Comparison of ENCODE assay signal across 8 cellular contexts in the genomic region with DNA sequence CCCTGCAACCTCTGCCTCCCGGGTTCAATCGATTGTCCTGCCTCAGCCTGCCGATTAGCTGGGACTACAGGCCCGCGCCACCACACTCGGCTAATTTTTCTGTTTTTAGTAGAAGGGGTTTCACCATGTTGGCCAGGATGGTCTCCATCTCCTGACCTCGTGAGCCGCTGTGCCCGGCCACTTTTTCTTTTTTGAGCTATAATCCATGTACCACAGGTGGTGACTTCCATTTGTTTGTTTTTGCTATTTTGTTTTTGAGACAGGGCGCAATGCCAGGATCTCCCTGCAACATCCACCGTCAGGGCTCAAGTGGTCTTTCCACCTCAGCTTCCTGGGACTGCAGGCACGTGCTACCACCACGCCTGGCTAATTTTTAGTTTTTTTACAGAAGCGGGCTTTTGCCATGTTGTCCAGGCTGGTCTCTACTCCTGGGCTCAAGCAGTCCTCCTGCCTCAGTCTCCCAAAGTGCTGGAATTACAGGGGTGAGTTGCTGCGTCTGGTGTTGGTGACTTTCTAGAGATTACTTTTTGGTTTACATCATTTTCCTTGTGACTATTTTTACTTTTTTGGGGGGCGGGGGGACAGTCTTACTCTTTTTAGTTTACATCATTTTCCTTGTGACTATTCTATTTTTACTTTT. TPM values are rescaled to one million over a fixed set of nuclear protein-coding genes. Genes with fewer than 3 reads are reported as not detected.
A peak's percentile ranks its signal among the peaks of the same experiment; 100 is the strongest.
DNase-seq lines count a peak whose midpoint lies in the region; ATAC-seq and TF ChIP-seq lines count a peak whose summit lies in the region.

No MANE protein-coding gene starts in this region.

- H3K9me3 ChIP-seq in MM.1S (replicated peaks; ENCODE audit: insufficient read depth, low read length) (no peaks in the 10 kb centered on the region), colonic mucosa (no peaks in the 10 kb centered on the region)

- H3K27me3 ChIP-seq in MM.1S (replicated peaks; ENCODE audit: insufficient read depth, low read length) (no peaks in the 10 kb centered on the region), colonic mucosa (no peaks in the 10 kb centered on the region)

- H3K27me3 Mint-ChIP-seq in CD14-positive monocyte (ENCODE audit: low read depth in 3 of 3) = no peaks in the 10 kb centered on the region
- no peaks in the 10 kb centered on the region for H3K27me3 Mint-ChIP-seq in natural killer cell treated with Interleukin-12 subunit alpha and Interleukin-12 subunit beta and Interleukin-15 and Interleukin-18, amount 100 ng/mL, for 72 hours

- H3K27ac Mint-ChIP-seq in CD14-positive monocyte = peak overlapping the region; percentile 90 to 100 (median 98)
- peak overlapping the region; percentile 96 to 99 for H3K27ac Mint-ChIP-seq in natural killer cell treated with Interleukin-12 subunit alpha and Interleukin-12 subunit beta and Interleukin-15 and Interleukin-18, amount 100 ng/mL, for 72 hours

- H3K4me1 Mint-ChIP-seq in CD14-positive monocyte = peaks cover 44% of the 10 kb centered on the region
- peaks cover 36 to 40% of the 10 kb centered on the region in 2 donors for H3K4me1 Mint-ChIP-seq in natural killer cell treated with Interleukin-12 subunit alpha and Interleukin-12 subunit beta and Interleukin-15 and Interleukin-18, amount 100 ng/mL, for 72 hours (ENCODE audit: low read depth in 2 of 2)

- H3K9me3 Mint-ChIP-seq in CD14-positive monocyte = no peaks in the 10 kb centered on the region
- H3K9me3 Mint-ChIP-seq in natural killer cell treated with Interleukin-12 subunit alpha and Interleukin-12 subunit beta and Interleukin-15 and Interleukin-18, amount 100 ng/mL, for 72 hours = no peaks in the 10 kb centered on the region

- TF ChIP-seq CTCF in CD14-positive monocyte (IDR thresholded peaks at IDR 0.05) (no peak), MM.1S (IDR thresholded peaks at IDR 0.05; ENCODE audit: low read length) (no peak), colonic mucosa (IDR thresholded peaks at IDR 0.05) (no peak)

- H3K4me2 ChIP-seq in MM.1S (ENCODE audit: low read depth, low read length) = peak overlapping the region; percentile 99

- H3K9ac ChIP-seq in MM.1S (ENCODE audit: low read length) (peak overlapping the region; percentile 97), colonic mucosa (ENCODE audit: low read depth in 2 of 2, low read length in 2 of 2) (peak overlapping the region; percentile 55 to 99)

- no peak for ATAC-seq in natural killer cell treated with Interleukin-12 subunit alpha and Interleukin-12 subunit beta and Interleukin-15 and Interleukin-18, amount 100 ng/mL, for 72 hours
- ATAC-seq in GM21529 (IDR thresholded peaks at IDR 0.05; ENCODE audit: unreplicated experiment) = no peak
- no peak for ATAC-seq in GM21390 (IDR thresholded peaks at IDR 0.05; ENCODE audit: unreplicated experiment)

- peak overlapping the region; percentile 98 to 99 for H3K4me3 Mint-ChIP-seq in CD14-positive monocyte
- peak overlapping the region; percentile 90 for H3K4me3 Mint-ChIP-seq in natural killer cell treated with Interleukin-12 subunit alpha and Interleukin-12 subunit beta and Interleukin-15 and Interleukin-18, amount 100 ng/mL, for 72 hours

- no peak overlapping the region for H2AFZ ChIP-seq in MM.1S (ENCODE audit: low read length)

- intact Hi-C loops in CD14-positive monocyte (cut with micrococcal nuclease) (loop anchor here (2.0 to 10.0 kb wide), 3 partner anchors 27 to 291 kb away; a partner anchor contains a TSS), colonic mucosa (cut with DNase I) (loop anchor here (5.0 kb wide), 1 partner anchor 46 kb away; no protein-coding TSS in a partner anchor)

- DNase-seq in CD14-positive monocyte (ENCODE audit: low spot score) = no peak
- DNase-seq in MM.1S = no peak
- DNase-seq in colonic mucosa = peak; percentile 29
- DNase-seq in natural killer cell treated with Interleukin-12 subunit alpha and Interleukin-12 subunit beta and Interleukin-15 and Interleukin-18, amount 100 ng/mL, for 72 hours (ENCODE audit: low spot score) = no peak
- DNase-seq in NCI-H1930 (lab: John Stamatoyannopoulos, UW) = no peak
- no peak for DNase-seq in DMS153 treated with DMSO at 0.1 percent for 48 hours (lab: John Stamatoyannopoulos, UW; ENCODE audit: unreplicated experiment)

- H3K4me3 ChIP-seq in MM.1S (ENCODE audit: low read length) (peak overlapping the region; percentile 98), colonic mucosa (peak overlapping the region; percentile 85)

- H3F3A ChIP-seq in MM.1S (ENCODE audit: insufficient read depth, low read length) = peaks cover 93% of the 10 kb centered on the region

- peaks cover 27% of the 10 kb centered on the region for H4K20me1 ChIP-seq in MM.1S (ENCODE audit: insufficient read depth, low read length)

- H3K9me2 ChIP-seq in MM.1S (replicated peaks; ENCODE audit: insufficient read depth, low read length) = no peaks in the 10 kb centered on the region

- H3K79me2 ChIP-seq in MM.1S (ENCODE audit: low read length) = peaks cover 51% of the 10 kb centered on the region

- peak overlapping the region; percentile 81; the same call in 1 of the 2 replicates for H3K27ac ChIP-seq in MM.1S (ENCODE audit: low read length)
- peak overlapping the region; percentile 91 for H3K27ac ChIP-seq in colonic mucosa

- H3K36me3 Mint-ChIP-seq in CD14-positive monocyte = peaks cover 35 to 51% of the 10 kb centered on the region in 2 donors
- H3K36me3 Mint-ChIP-seq in natural killer cell treated with Interleukin-12 subunit alpha and Interleukin-12 subunit beta and Interleukin-15 and Interleukin-18, amount 100 ng/mL, for 72 hours = peaks cover 28% of the 10 kb centered on the region

- H3K4me1 ChIP-seq in MM.1S (ENCODE audit: low read length) (peaks cover 21% of the 10 kb centered on the region), colonic mucosa (peaks cover 19% of the 10 kb centered on the region)

- H3K36me3 ChIP-seq in MM.1S (replicated peaks; ENCODE audit: insufficient read depth, low read length) (peaks cover 27% of the 10 kb centered on the region; the same call in 1 of the 2 replicates), colonic mucosa (peaks cover 10% of the 10 kb centered on the region)

RNA-seq across cellular contexts. Expression of a gene that starts 8.6 kb away (rescaled TPM):
- polyA plus RNA-seq in CD14-positive monocyte = 1 to 10 TPM; 3.4 to 4.8 TPM
- total RNA-seq in colonic mucosa = 100 to 1,000 TPM; 278 to 543 TPM
- 100 to 1,000 TPM; 107 to 113 TPM for total RNA-seq in natural killer cell treated with Interleukin-12 subunit alpha and Interleukin-12 subunit beta and Interleukin-15 and Interleukin-18, amount 100 ng/mL, for 72 hours

RNA-seq across cellular contexts. Expression of a gene that starts 20.8 kb away (rescaled TPM):
- 100 to 1,000 TPM; 144 to 215 TPM for polyA plus RNA-seq in CD14-positive monocyte
- total RNA-seq in colonic mucosa = 100 to 1,000 TPM; 248 to 397 TPM
- total RNA-seq in natural killer cell treated with Interleukin-12 subunit alpha and Interleukin-12 subunit beta and Interleukin-15 and Interleukin-18, amount 100 ng/mL, for 72 hours = 100 to 1,000 TPM; 160 to 262 TPM

RNA-seq across cellular contexts. Expression of a gene that starts 21.1 kb away (rescaled TPM):
- under 1 TPM; 0.53 to 0.55 TPM for polyA plus RNA-seq in CD14-positive monocyte
- 1 to 10 TPM in 1 of 2 donors, under 1 TPM in 1; 0.98 to 1.4 TPM for total RNA-seq in colonic mucosa
- total RNA-seq in natural killer cell treated with Interleukin-12 subunit alpha and Interleukin-12 subunit beta and Interleukin-15 and Interleukin-18, amount 100 ng/mL, for 72 hours = 1 to 10 TPM; 1.7 to 4.1 TPM

RNA-seq across cellular contexts. Expression of a gene that starts 26.5 kb away (rescaled TPM):
- 10 to 100 TPM; 81.8 to 89.5 TPM for polyA plus RNA-seq in CD14-positive monocyte
- 10 to 100 TPM; 33.8 to 47.4 TPM for total RNA-seq in colonic mucosa
- 10 to 100 TPM; 37.2 to 46.6 TPM for total RNA-seq in natural killer cell treated with Interleukin-12 subunit alpha and Interleukin-12 subunit beta and Interleukin-15 and Interleukin-18, amount 100 ng/mL, for 72 hours

RNA-seq across cellular contexts. Expression of a gene that starts 29.4 kb away (rescaled TPM):
- polyA plus RNA-seq in CD14-positive monocyte = 10 to 100 TPM; 40.0 to 41.0 TPM
- 10 to 100 TPM; 37.6 to 61.3 TPM for total RNA-seq in colonic mucosa
- total RNA-seq in natural killer cell treated with Interleukin-12 subunit alpha and Interleukin-12 subunit beta and Interleukin-15 and Interleukin-18, amount 100 ng/mL, for 72 hours = 100 to 1,000 TPM in 1 of 2 donors, 10 to 100 TPM in 1; 94.6 to 113 TPM
